Comparison of ENCODE assay signal across 1 cellular context in the genomic region with DNA sequence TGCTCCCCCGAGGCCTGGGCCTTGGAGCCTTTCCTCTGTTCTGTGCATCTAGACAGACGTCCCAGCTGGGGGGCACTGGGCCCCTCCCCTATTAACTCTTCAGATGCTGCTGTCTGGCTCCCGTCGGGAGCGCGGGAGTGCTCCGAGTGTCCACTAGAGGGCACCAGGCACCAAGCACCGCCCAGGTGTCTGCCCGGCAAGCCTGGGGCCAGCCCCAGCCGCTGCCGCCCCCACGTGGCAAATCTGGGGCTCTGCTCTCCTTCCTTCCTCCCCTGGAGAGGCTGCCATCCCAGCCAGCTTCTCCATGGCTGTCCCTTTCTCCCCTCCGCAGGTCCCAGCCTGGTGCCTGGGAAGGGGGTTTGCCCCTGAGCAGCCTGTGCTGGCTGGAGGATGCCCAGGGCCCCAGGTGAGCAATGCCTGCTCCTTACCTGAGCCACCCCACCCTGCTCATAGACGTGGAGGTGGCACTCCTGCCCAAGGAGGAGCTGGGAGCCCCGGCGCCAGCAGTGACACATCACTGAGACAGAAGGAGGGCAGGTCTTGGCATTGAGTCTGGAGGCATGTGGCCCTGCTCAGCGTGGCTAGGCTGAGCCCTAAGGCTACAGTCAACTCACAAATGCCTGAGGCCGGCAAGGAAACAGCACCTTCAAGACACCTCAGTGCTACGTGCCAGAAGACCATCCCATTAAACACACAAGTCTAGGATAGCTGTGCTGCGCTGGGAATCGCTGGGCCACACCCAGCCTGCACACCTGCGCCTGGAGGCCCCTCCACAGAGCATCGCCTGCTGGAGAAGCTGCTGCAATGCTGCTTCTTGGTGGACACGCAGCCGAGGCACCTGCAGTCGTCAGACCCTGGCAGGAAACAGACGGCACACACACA.
TF ChIP-seq lines count a peak whose summit lies in the region.

No MANE protein-coding gene starts in this region.

TF ChIP-seq in HepG2, 621 proteins besides CTCF, POLR2A, EP300 and RAD21 (continued from another document and continues in another):
- TF ChIP-seq HNF4G (IDR thresholded peaks at IDR 0.05; ENCODE audit: borderline replicate concordance, low read depth, low read length) (no peak), HNF4G (CRISPR knock-in tag; IDR thresholded peaks at IDR 0.05; ENCODE audit: borderline replicate concordance, low read depth) (0 out of 2 replicates have a peak, but pooled peaks have one; percentile 49), WIZ (CRISPR knock-in tag; IDR thresholded peaks at IDR 0.05) (no peak), NR2F1 (CRISPR knock-in tag; IDR thresholded peaks at IDR 0.05) (peak in 1 of 2 experiments; percentile 15; a peak in 1 of 4 replicates), RBM39 (IDR thresholded peaks at IDR 0.05; ENCODE audit: low read depth, low read length, poor library complexity, severe bottlenecking) (peak; percentile 90), HMG20A (CRISPR knock-in tag; IDR thresholded peaks at IDR 0.05; ENCODE audit: borderline replicate concordance) (no peak), ATF7 (IDR thresholded peaks at IDR 0.05) (no peak), ATF7 (CRISPR knock-in tag; IDR thresholded peaks at IDR 0.05) (no peak), ZNF776 (CRISPR knock-in tag; IDR thresholded peaks at IDR 0.05) (0 out of 2 replicates have a peak, but pooled peaks have one; percentile 68), BCL6 (CRISPR knock-in tag; IDR thresholded peaks at IDR 0.05) (peak; percentile 60), DNMT1 (CRISPR knock-in tag; IDR thresholded peaks at IDR 0.05) (peak; percentile 88), STAT6 (CRISPR knock-in tag; IDR thresholded peaks at IDR 0.05; ENCODE audit: borderline replicate concordance) (no peak), ZBTB25 (CRISPR knock-in tag; IDR thresholded peaks at IDR 0.05) (peak; percentile 75; the same call in 1 of the 2 replicates), ZNF567 (CRISPR knock-in tag; IDR thresholded peaks at IDR 0.05; ENCODE audit: borderline replicate concordance) (peak; percentile 94; the same call in 1 of the 2 replicates), KDM4B (CRISPR knock-in tag; IDR thresholded peaks at IDR 0.05) (peak; percentile 91), ZNF607 (CRISPR knock-in tag; IDR thresholded peaks at IDR 0.05; ENCODE audit: borderline replicate concordance) (peak; percentile 28; the same call in 1 of the 2 replicates), ZBTB3 (CRISPR knock-in tag; IDR thresholded peaks at IDR 0.05; ENCODE audit: borderline replicate concordance, low read depth) (no peak), AHR (CRISPR knock-in tag; IDR thresholded peaks at IDR 0.05) (peak; percentile 93), ZNF782 (CRISPR knock-in tag; IDR thresholded peaks at IDR 0.05; ENCODE audit: borderline replicate concordance) (no peak), FOXP1 (IDR thresholded peaks at IDR 0.05) (no peak), FOXP1 (CRISPR knock-in tag; IDR thresholded peaks at IDR 0.05) (0 out of 2 replicates have a peak, but pooled peaks have one; percentile 16), ZNF441 (CRISPR knock-in tag; IDR thresholded peaks at IDR 0.05; ENCODE audit: borderline replicate concordance) (0 out of 2 replicates have a peak, but pooled peaks have one; percentile 12), ZSCAN20 (CRISPR knock-in tag; IDR thresholded peaks at IDR 0.05; ENCODE audit: borderline replicate concordance) (no peak), SP2 (CRISPR knock-in tag; IDR thresholded peaks at IDR 0.05) (no peak; the same call in 1 of the 2 replicates), ZNF724P (CRISPR knock-in tag; IDR thresholded peaks at IDR 0.05; ENCODE audit: borderline replicate concordance) (peak; percentile 52), SP4 (CRISPR knock-in tag; IDR thresholded peaks at IDR 0.05) (0 out of 2 replicates have a peak, but pooled peaks have one; percentile 38), ZNF703 (CRISPR knock-in tag; IDR thresholded peaks at IDR 0.05; ENCODE audit: borderline replicate concordance) (no peak), ZBTB33 (CRISPR knock-in tag; IDR thresholded peaks at IDR 0.05) (peak; percentile 80), ZNF710 (CRISPR knock-in tag; IDR thresholded peaks at IDR 0.05; ENCODE audit: borderline replicate concordance) (peak; percentile 77; the same call in 1 of the 2 replicates), MAZ (IDR thresholded peaks at IDR 0.05; ENCODE audit: borderline replicate concordance, low read depth, low read length) (peak; percentile 81; the same call in 1 of the 2 replicates), MAZ (CRISPR knock-in tag; IDR thresholded peaks at IDR 0.05; ENCODE audit: low read depth) (peak; percentile 92), SP1 (IDR thresholded peaks at IDR 0.05) (no peak), SP1 (CRISPR knock-in tag; IDR thresholded peaks at IDR 0.05) (peak; percentile 84), REPIN1 (CRISPR knock-in tag; IDR thresholded peaks at IDR 0.05; ENCODE audit: borderline replicate concordance, low read depth) (peak; percentile 81), DMAP1 (CRISPR knock-in tag; IDR thresholded peaks at IDR 0.05) (peak; percentile 41; the same call in 1 of the 2 replicates), ATF2 (CRISPR knock-in tag; IDR thresholded peaks at IDR 0.05) (peak; percentile 62; the same call in 1 of the 2 replicates)
- TF ChIP-seq, protein P1, sequence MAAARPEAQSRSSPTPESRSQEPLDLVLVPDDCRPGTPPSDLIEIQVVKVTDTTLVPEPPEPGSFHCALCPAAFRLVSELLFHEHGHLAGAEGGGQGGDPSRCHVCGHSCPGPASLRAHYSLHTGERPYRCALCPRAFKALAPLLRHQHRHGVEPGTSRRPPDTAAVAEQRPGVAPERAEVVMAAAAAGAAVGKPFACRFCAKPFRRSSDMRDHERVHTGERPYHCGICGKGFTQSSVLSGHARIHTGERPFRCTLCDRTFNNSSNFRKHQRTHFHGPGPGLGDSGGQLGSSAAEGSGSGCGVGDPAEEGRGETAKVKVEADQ (CRISPR knock-in tag; IDR thresholded peaks at IDR 0.05; ENCODE audit: borderline replicate concordance): 0 out of 2 replicates have a peak, but pooled peaks have one; percentile 52
- TF ChIP-seq, protein P2, sequence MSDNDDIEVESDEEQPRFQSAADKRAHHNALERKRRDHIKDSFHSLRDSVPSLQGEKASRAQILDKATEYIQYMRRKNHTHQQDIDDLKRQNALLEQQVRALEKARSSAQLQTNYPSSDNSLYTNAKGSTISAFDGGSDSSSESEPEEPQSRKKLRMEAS (IDR thresholded peaks at IDR 0.05): peak; percentile 76; the same call in 1 of the 2 replicates
- TF ChIP-seq, protein P3, sequence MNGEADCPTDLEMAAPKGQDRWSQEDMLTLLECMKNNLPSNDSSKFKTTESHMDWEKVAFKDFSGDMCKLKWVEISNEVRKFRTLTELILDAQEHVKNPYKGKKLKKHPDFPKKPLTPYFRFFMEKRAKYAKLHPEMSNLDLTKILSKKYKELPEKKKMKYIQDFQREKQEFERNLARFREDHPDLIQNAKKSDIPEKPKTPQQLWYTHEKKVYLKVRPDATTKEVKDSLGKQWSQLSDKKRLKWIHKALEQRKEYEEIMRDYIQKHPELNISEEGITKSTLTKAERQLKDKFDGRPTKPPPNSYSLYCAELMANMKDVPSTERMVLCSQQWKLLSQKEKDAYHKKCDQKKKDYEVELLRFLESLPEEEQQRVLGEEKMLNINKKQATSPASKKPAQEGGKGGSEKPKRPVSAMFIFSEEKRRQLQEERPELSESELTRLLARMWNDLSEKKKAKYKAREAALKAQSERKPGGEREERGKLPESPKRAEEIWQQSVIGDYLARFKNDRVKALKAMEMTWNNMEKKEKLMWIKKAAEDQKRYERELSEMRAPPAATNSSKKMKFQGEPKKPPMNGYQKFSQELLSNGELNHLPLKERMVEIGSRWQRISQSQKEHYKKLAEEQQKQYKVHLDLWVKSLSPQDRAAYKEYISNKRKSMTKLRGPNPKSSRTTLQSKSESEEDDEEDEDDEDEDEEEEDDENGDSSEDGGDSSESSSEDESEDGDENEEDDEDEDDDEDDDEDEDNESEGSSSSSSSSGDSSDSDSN (CRISPR knock-in tag; IDR thresholded peaks at IDR 0.05): peak; percentile 61; the same call in 1 of the 2 replicates
- TF ChIP-seq, protein P4, sequence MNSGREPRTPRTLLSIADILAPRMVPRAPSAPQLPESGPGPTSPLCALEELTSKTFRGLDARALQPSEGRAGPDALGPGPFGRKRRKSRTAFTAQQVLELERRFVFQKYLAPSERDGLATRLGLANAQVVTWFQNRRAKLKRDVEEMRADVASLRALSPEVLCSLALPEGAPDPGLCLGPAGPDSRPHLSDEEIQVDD (CRISPR knock-in tag; IDR thresholded peaks at IDR 0.05; ENCODE audit: borderline replicate concordance): no peak
